8 cellular contexts compared by ENCODE assay signal in genomic region chr2:73896362-73897239, GRCh38. TPM values are rescaled to one million over a fixed set of nuclear protein-coding genes. Genes with fewer than 3 reads are reported as not detected.
DNase-seq lines count a peak whose midpoint lies in the region; ATAC-seq lines count a peak whose summit lies in the region.

No MANE protein-coding gene starts in this region.

- no peaks in the 10 kb centered on the region for H3K36me3 ChIP-seq in mesodermal cell (ENCODE audit: control insufficient read depth, insufficient read depth, low read length)

- no peak overlapping the region for H3K4me3 ChIP-seq in mesodermal cell (ENCODE audit: extremely low read depth, insufficient read depth, low read length, poor library complexity, severe bottlenecking)

- peak; percentile 69 for ATAC-seq in HG02678 (IDR thresholded peaks at IDR 0.05; ENCODE audit: unreplicated experiment)
- no peak for ATAC-seq in HG03045 (IDR thresholded peaks at IDR 0.05; ENCODE audit: unreplicated experiment)

- H3K4me1 Mint-ChIP-seq in activated T-cell treated with anti-CD3 and anti-CD28 coated beads, Interleukin-2, amount 50 U/mL, for 24 hours (ENCODE audit: low read depth): peaks cover 33% of the 10 kb centered on the region

- no peaks in the 10 kb centered on the region for H3K9me3 Mint-ChIP-seq in activated T-cell treated with anti-CD3 and anti-CD28 coated beads, Interleukin-2, amount 50 U/mL, for 24 hours

- peak; percentile 93 for DNase-seq in EH (ENCODE audit: low read depth)
- DNase-seq in activated T-cell treated with anti-CD3 and anti-CD28 coated beads, Interleukin-2, amount 50 U/mL, for 24 hours: no peak
- no peak for DNase-seq in dermis blood vessel endothelial cell
- no peak for DNase-seq in epidermal melanocyte (ENCODE audit: insufficient read length, low spot score)
- no peak for DNase-seq in GM19240 (ENCODE audit: insufficient read length, low spot score)

- 71 to 88% methylated on average over 9 to 12 of the region's 15 CpGs for WGBS in mesodermal cell (ENCODE audit: insufficient coverage in 2 of 2), 2 experiments

- peak overlapping the region; percentile 90 for H3K27ac Mint-ChIP-seq in activated T-cell treated with anti-CD3 and anti-CD28 coated beads, Interleukin-2, amount 50 U/mL, for 24 hours

- H3K9me3 ChIP-seq in mesodermal cell (ENCODE audit: control insufficient read depth, low read length): no peaks in the 10 kb centered on the region

- H3K27me3 Mint-ChIP-seq in activated T-cell treated with anti-CD3 and anti-CD28 coated beads, Interleukin-2, amount 50 U/mL, for 24 hours: no peaks in the 10 kb centered on the region

- no peaks in the 10 kb centered on the region for H3K4me1 ChIP-seq in mesodermal cell (ENCODE audit: control insufficient read depth, insufficient read depth, low read length, poor library complexity, severe bottlenecking)

- H3K36me3 Mint-ChIP-seq in activated T-cell treated with anti-CD3 and anti-CD28 coated beads, Interleukin-2, amount 50 U/mL, for 24 hours (ENCODE audit: low read depth): no peaks in the 10 kb centered on the region

- H3K4me3 Mint-ChIP-seq in activated T-cell treated with anti-CD3 and anti-CD28 coated beads, Interleukin-2, amount 50 U/mL, for 24 hours: peak overlapping the region; percentile 45

- H3K27ac ChIP-seq in mesodermal cell (ENCODE audit: low read depth, low read length, severe bottlenecking): peak overlapping the region; percentile 16

RNA-seq across cellular contexts. Expression of gene ACTG2, which starts 3.8 kb away (rescaled TPM):
- polyA plus RNA-seq in mesodermal cell (2013, experiment 1 of 2): 4.9 TPM
- 4.7 TPM for polyA plus RNA-seq in mesodermal cell (2013, experiment 2 of 2)
- 0.05 TPM in 1 of 2 replicates, not detected in the other for total RNA-seq in dermis blood vessel endothelial cell

RNA-seq across cellular contexts. Expression of gene DGUOK, which starts 30.1 kb away (rescaled TPM):
- polyA plus RNA-seq in mesodermal cell (2013, experiment 1 of 2): 138 TPM
- polyA plus RNA-seq in mesodermal cell (2013, experiment 2 of 2): 116 TPM
- total RNA-seq in dermis blood vessel endothelial cell: 36.4 and 44.9 TPM in 2 replicates
